In the genomic region with DNA sequence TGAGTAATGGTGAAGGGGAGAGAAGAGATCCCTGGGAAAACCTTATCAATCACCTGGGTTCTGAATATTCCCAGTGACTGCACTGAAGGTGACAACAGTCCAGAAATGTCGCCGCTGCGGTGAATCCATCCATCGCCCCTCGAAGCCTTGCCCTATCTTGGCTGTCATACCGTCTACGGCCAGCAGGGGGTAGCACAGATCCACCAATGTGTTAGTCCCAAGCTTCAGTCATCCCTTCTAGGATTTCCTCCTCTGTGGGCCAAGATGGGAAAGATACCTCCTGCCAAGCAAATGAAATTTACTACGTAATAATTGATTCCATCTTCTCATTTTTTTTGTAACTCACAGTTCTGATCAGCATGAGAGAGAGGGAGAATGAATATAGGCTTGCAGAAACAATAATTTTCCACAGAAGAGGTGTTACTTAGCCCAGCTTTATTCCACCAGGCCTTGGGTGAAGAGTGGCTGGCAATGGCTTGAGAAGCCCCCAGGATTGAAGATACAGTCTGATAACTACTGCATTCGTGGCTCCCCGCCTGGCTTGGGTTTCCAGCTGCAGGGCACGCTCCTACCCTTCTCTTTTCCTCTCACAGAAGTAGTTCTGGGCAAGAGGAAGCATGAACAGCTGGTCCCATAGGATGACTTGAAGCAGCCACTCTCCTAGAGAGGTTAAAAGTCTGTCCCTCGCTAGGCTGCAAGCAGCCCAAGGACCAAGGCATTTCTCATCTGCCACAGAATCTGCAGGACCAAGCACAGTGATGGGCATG, we compare ENCODE assay signal across 8 cellular contexts. TPM values are rescaled to one million over a fixed set of nuclear protein-coding genes. Genes with fewer than 3 reads are reported as not detected.
DNase-seq lines count a peak whose midpoint lies in the region; ATAC-seq and TF ChIP-seq lines count a peak whose summit lies in the region.

No MANE protein-coding gene starts in this region.

- peaks cover 6% of the 10 kb centered on the region for H3K4me1 ChIP-seq in adipocyte (ENCODE audit: control insufficient read depth, insufficient read depth, low read length)

- H3K27me3 ChIP-seq in adipocyte (replicated peaks; ENCODE audit: control insufficient read depth, insufficient read depth, low read length), result peaks cover 9% of the 10 kb centered on the region

- H3K4me3 Mint-ChIP-seq in T-helper 1 cell treated with Interleukin-12 subunit alpha and Interleukin-12 subunit beta and Interleukin-4 antibody, amounts not matched to agents 30 μg/mL and 1 μg/mL, for 36 hours, result peak overlapping the region; percentile 84

- no peaks in the 10 kb centered on the region for H3K9me3 ChIP-seq in adipocyte (ENCODE audit: control insufficient read depth, low read length)

- no peaks in the 10 kb centered on the region for H3K27me3 Mint-ChIP-seq in T-helper 1 cell treated with Interleukin-12 subunit alpha and Interleukin-12 subunit beta and Interleukin-4 antibody, amounts not matched to agents 30 μg/mL and 1 μg/mL, for 36 hours (ENCODE audit: low read depth)

- no peaks in the 10 kb centered on the region for H3K36me3 ChIP-seq in adipocyte (ENCODE audit: control insufficient read depth, insufficient read depth, low read length, severe bottlenecking)

- peak overlapping the region; percentile 84 for H3K27ac Mint-ChIP-seq in T-helper 1 cell treated with Interleukin-12 subunit alpha and Interleukin-12 subunit beta and Interleukin-4 antibody, amounts not matched to agents 30 μg/mL and 1 μg/mL, for 36 hours

- H3K9me3 Mint-ChIP-seq in T-helper 1 cell treated with Interleukin-12 subunit alpha and Interleukin-12 subunit beta and Interleukin-4 antibody, amounts not matched to agents 30 μg/mL and 1 μg/mL, for 36 hours, result no peaks in the 10 kb centered on the region

- no peak overlapping the region for H3K4me3 ChIP-seq in GM12864 (ENCODE audit: low read depth, low read length)
- H3K4me3 ChIP-seq in adipocyte (ENCODE audit: low read length), result no peak overlapping the region

- peaks cover 49% of the 10 kb centered on the region for H3K36me3 Mint-ChIP-seq in T-helper 1 cell treated with Interleukin-12 subunit alpha and Interleukin-12 subunit beta and Interleukin-4 antibody, amounts not matched to agents 30 μg/mL and 1 μg/mL, for 36 hours (ENCODE audit: low read depth)

- H3K4me1 Mint-ChIP-seq in T-helper 1 cell treated with Interleukin-12 subunit alpha and Interleukin-12 subunit beta and Interleukin-4 antibody, amounts not matched to agents 30 μg/mL and 1 μg/mL, for 36 hours (ENCODE audit: low read depth), result peaks cover 37% of the 10 kb centered on the region

- H3K9ac ChIP-seq in adipocyte (ENCODE audit: low read length), result no peak overlapping the region

- intact Hi-C loops in cardiac septum (cut with DNase I), result loop anchor here (2.0 kb wide), 1 partner anchor 166 kb away; no protein-coding TSS in a partner anchor

- peak; percentile 57 for DNase-seq in GM12864 (ENCODE audit: low read depth)
- DNase-seq in NCI-H146 treated with DMSO at 0.1 percent for 48 hours (lab: John Stamatoyannopoulos, UW; ENCODE audit: unreplicated experiment), result peak; percentile 60
- DNase-seq in adipocyte (ENCODE audit: low read depth), result peak; percentile 95
- DNase-seq in cardiac septum (ENCODE audit: low spot score), result peak; percentile 88
- peak; percentile 55 for DNase-seq in renal cortical epithelial cell (ENCODE audit: low read depth)

- TF ChIP-seq CTCF in GM12864 (IDR thresholded peaks at IDR 0.05; ENCODE audit: low read depth, low read length, missing control alignments), result peak; percentile 92

- no peak for ATAC-seq in GM19455 (IDR thresholded peaks at IDR 0.05; ENCODE audit: unreplicated experiment)
- no peak for ATAC-seq in HG03097 (IDR thresholded peaks at IDR 0.05; ENCODE audit: low FRiP score, unreplicated experiment)

RNA-seq across cellular contexts. Expression of a gene that starts 2.6 kb away (rescaled TPM):
- total RNA-seq in cardiac septum (12.2 TPM), renal cortical epithelial cell (7.5 and 12.1 TPM in 2 replicates)

RNA-seq across cellular contexts. Expression of a gene that starts 42.8 kb away (rescaled TPM):
- not detected for total RNA-seq in cardiac septum
- total RNA-seq in renal cortical epithelial cell, result 0.10 TPM in 1 of 2 replicates, not detected in the other

RNA-seq across cellular contexts. Expression of a gene that starts 57.4 kb away (rescaled TPM):
- total RNA-seq in cardiac septum (3.3 TPM), renal cortical epithelial cell (5.6 and 7.3 TPM in 2 replicates)
